1 cellular context compared by ENCODE assay signal in genomic region chrX:16914058-16914457, GRCh38.
TF ChIP-seq lines count a peak whose summit lies in the region.

No MANE protein-coding gene starts in this region.

TF ChIP-seq in GM23338, 12 proteins besides CTCF, POLR2A, EP300 and RAD21 (continued from another document):
- TF ChIP-seq REST (IDR thresholded peaks at IDR 0.05; ENCODE audit: unreplicated experiment) (no peak), CREB1 (CRISPR knock-in tag; IDR thresholded peaks at IDR 0.05; ENCODE audit: low read depth) (no peak)
